ENCODE assay signal across 8 cellular contexts in the genomic region with DNA sequence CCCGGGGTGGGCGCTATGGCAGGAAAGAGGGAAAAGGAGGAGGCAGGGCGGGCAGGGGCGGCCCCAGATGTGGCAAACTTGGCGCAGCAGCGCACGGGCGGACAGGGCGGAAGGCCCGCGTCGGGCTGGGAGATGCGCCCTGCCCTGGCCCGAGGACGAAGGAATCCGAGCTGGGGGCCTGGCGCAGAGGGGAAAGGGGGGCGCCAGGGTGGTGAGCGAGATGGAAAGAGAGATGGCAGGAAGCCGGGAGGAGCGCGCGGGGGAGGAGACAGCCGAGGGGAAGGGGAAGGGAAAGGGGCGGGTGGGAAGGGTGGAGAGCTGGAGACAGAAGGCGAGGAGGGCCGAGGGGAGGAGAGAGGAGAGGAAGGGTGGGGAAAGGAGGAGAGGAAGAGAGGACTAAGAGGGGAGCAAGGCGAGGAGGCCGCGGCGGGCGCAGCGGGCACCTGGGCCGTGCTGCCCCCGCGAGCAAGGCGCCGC. TPM values are rescaled to one million over a fixed set of nuclear protein-coding genes. Genes with fewer than 3 reads are reported as not detected.
DNase-seq lines count a peak whose midpoint lies in the region; ATAC-seq and TF ChIP-seq lines count a peak whose summit lies in the region.

MARVELD1 (plus strand) TSS at position 380 of the 477 bp plus-strand sequence. CDS start 147 bp downstream, outside the sequence.

- H3K36me3 Mint-ChIP-seq in activated naive CD8-positive, alpha-beta T cell treated with anti-CD3 and anti-CD28 coated beads, Interleukin-2, amount 50 U/mL, for 24 hours (ENCODE audit: low read depth): no peaks in the 10 kb centered on the region

- peak within 1 kb of the TSS; percentile 86 for H3K27ac Mint-ChIP-seq in activated naive CD8-positive, alpha-beta T cell treated with anti-CD3 and anti-CD28 coated beads, Interleukin-2, amount 50 U/mL, for 24 hours

- H3K79me2 ChIP-seq in Karpas-422 (ENCODE audit: low read length): no peaks in the 10 kb centered on the region

- H3K4me3 ChIP-seq in AG04449 (ENCODE audit: low read depth, low read length): peak within 1 kb of the TSS; percentile 69
- H3K4me3 ChIP-seq in GM08714 (ENCODE audit: low read length): peak within 1 kb of the TSS; percentile 53; the same call in 1 of the 2 replicates
- H3K4me3 ChIP-seq in heart right ventricle: peak within 1 kb of the TSS; percentile 57 to 80 (median 70)
- peak within 1 kb of the TSS; percentile 44 to 53 for H3K4me3 ChIP-seq in prostate gland
- no peak within 1 kb of the TSS for H3K4me3 ChIP-seq in Karpas-422 (ENCODE audit: low read length)

- peaks cover 36% of the 10 kb centered on the region for H3K27me3 Mint-ChIP-seq in activated naive CD8-positive, alpha-beta T cell treated with anti-CD3 and anti-CD28 coated beads, Interleukin-2, amount 50 U/mL, for 24 hours

- intact Hi-C loops in heart right ventricle (cut with DNase I): loop anchor here in 1 of 10 donors (2.0 kb wide), 1 partner anchor 17 kb away; no protein-coding TSS in a partner anchor
- intact Hi-C loops in prostate gland (cut with DNase I): no loop called here

- POLR2A ChIA-PET in AG04449 (lab: Yijun Ruan, JAX): interaction anchor here (0.6 to 3.6 kb wide), 5 partner anchors 9 to 117 kb away, joined by 3 to 46 read pairs (median 7); partner anchors contain the start of genes AVPI1 and ZFYVE27

- TF ChIP-seq CTCF in AG04449 (IDR thresholded peaks at IDR 0.05; ENCODE audit: insufficient read depth, low read length, missing control alignments) (no peak), heart right ventricle (IDR thresholded peaks at IDR 0.05) (no peak), prostate gland (IDR thresholded peaks at IDR 0.05) (no peak)

- H3K9ac ChIP-seq in Karpas-422 (ENCODE audit: low read length): no peak within 1 kb of the TSS

- no peak for ATAC-seq in activated naive CD8-positive, alpha-beta T cell treated with anti-CD3 and anti-CD28 coated beads, Interleukin-2, amount 50 U/mL, for 24 hours
- ATAC-seq in heart right ventricle: peak in 7 of 8 donors; percentile 23 to 56 (median 37)
- no peak for ATAC-seq in GM18511 (IDR thresholded peaks at IDR 0.05; ENCODE audit: unreplicated experiment)

- no peak within 1 kb of the TSS for H3K4me2 ChIP-seq in Karpas-422 (ENCODE audit: low read depth, low read length, poor library complexity, severe bottlenecking)

- no peak within 1 kb of the TSS for H2AFZ ChIP-seq in Karpas-422 (ENCODE audit: low read length)

- H3K9me2 ChIP-seq in Karpas-422 (replicated peaks; ENCODE audit: insufficient read depth, low read length): no peaks in the 10 kb centered on the region

- H3K4me1 Mint-ChIP-seq in activated naive CD8-positive, alpha-beta T cell treated with anti-CD3 and anti-CD28 coated beads, Interleukin-2, amount 50 U/mL, for 24 hours: peaks cover 10% of the 10 kb centered on the region

- no peaks in the 10 kb centered on the region for H3K27me3 ChIP-seq in heart right ventricle
- H3K27me3 ChIP-seq in prostate gland (replicated peaks; ENCODE audit: insufficient read depth): no peaks in the 10 kb centered on the region
- H3K27me3 ChIP-seq in Karpas-422 (ENCODE audit: low read length): no peaks in the 10 kb centered on the region

- H3K4me1 ChIP-seq in heart right ventricle: peaks cover 0 to 67% (median 40%) of the 10 kb centered on the region in 9 donors
- H3K4me1 ChIP-seq in prostate gland (replicated peaks): no peaks in the 10 kb centered on the region
- H3K4me1 ChIP-seq in Karpas-422 (ENCODE audit: low read length): no peaks in the 10 kb centered on the region

- peak within 1 kb of the TSS; percentile 87 to 98 (median 94) for H3K27ac ChIP-seq in heart right ventricle
- peak within 1 kb of the TSS; percentile 89 to 92 for H3K27ac ChIP-seq in prostate gland
- H3K27ac ChIP-seq in Karpas-422 (ENCODE audit: low read length): no peak within 1 kb of the TSS

- H3K36me3 ChIP-seq in heart right ventricle (peaks cover 0 to 15% (median 0%) of the 10 kb centered on the region in 9 donors), prostate gland (no peaks in the 10 kb centered on the region), Karpas-422 (ENCODE audit: insufficient read depth, low read length) (no peaks in the 10 kb centered on the region)

- DNase-seq in AG04449 (ENCODE audit: low read depth, low spot score) (no peak), NCI-H2171 treated with DMSO at 0.1 percent for 48 hours (lab: John Stamatoyannopoulos, UW) (peak; percentile 71), heart right ventricle (peak; percentile 81), prostate gland (ENCODE audit: low spot score) (peak; percentile 58), Karpas-422 (no peak)
- DNase-seq in activated naive CD8-positive, alpha-beta T cell treated with anti-CD3 and anti-CD28 coated beads, Interleukin-2, amount 50 U/mL, for 24 hours: peak; percentile 24

- H3K9me3 Mint-ChIP-seq in activated naive CD8-positive, alpha-beta T cell treated with anti-CD3 and anti-CD28 coated beads, Interleukin-2, amount 50 U/mL, for 24 hours: no peaks in the 10 kb centered on the region

- no peaks in the 10 kb centered on the region for H4K20me1 ChIP-seq in Karpas-422 (ENCODE audit: insufficient read depth, low read depth, low read length)

- H3K9me3 ChIP-seq in heart right ventricle (no peaks in the 10 kb centered on the region), prostate gland (no peaks in the 10 kb centered on the region), Karpas-422 (ENCODE audit: low read length) (no peaks in the 10 kb centered on the region)

- CTCF ChIA-PET in AG04449 (lab: Yijun Ruan, JAX): interaction anchor here (0.7 to 21.1 kb wide), 7 partner anchors 10 to 140 kb away, joined by 3 to 664 read pairs (median 117); partner anchors contain the start of genes ANKRD2, AVPI1 and ZFYVE27

- no peak for TF ChIP-seq POLR2A in prostate gland (IDR thresholded peaks at IDR 0.05)

- WGBS in heart right ventricle, 2 donors: 8 to 11% methylated on average over 24 to 36 of the region's 38 CpGs
- 2% methylated on average over 38 of the region's 38 CpGs for WGBS in prostate gland

- H3K4me3 Mint-ChIP-seq in activated naive CD8-positive, alpha-beta T cell treated with anti-CD3 and anti-CD28 coated beads, Interleukin-2, amount 50 U/mL, for 24 hours: peak within 1 kb of the TSS; percentile 92

RNA-seq across cellular contexts. Expression of gene MARVELD1, which starts in this region (rescaled TPM):
- 10 to 100 TPM in 1 of 10 donors, 1 to 10 TPM in 9; 2.8 to 10.2 (median 5.8) TPM for total RNA-seq in heart right ventricle
- polyA plus RNA-seq in heart right ventricle: 10 to 100 TPM in 1 of 2 donors, 1 to 10 TPM in 1; 5.0 to 11.9 TPM
- total RNA-seq in prostate gland: 10 to 100 TPM; 32.8 to 35.3 TPM
- not detected in 2 replicates for total RNA-seq in Karpas-422 (2014; rRNA removed; shearing (Covaris generic); ENCODE audit: low replicate concordance)

Comparison
In these comparisons a context has a peak if more than half of its experiments do, and no peak if none do; other contexts are left out.
1. DNase-seq: peak in NCI-H2171 treated with DMSO at 0.1 percent for 48 hours (single experiment), activated naive CD8-positive, alpha-beta T cell treated with anti-CD3 and anti-CD28 coated beads, Interleukin-2, amount 50 U/mL, for 24 hours (single experiment), heart right ventricle (2 of 2) and prostate gland (single experiment); none in AG04449 (single experiment) and Karpas-422 (single experiment).
2. ATAC-seq: peak in heart right ventricle (7 of 8); none in activated naive CD8-positive, alpha-beta T cell treated with anti-CD3 and anti-CD28 coated beads, Interleukin-2, amount 50 U/mL, for 24 hours (single experiment) and GM18511 (single experiment).